ENCODE assay signal across 2 cellular contexts in the genomic region with DNA sequence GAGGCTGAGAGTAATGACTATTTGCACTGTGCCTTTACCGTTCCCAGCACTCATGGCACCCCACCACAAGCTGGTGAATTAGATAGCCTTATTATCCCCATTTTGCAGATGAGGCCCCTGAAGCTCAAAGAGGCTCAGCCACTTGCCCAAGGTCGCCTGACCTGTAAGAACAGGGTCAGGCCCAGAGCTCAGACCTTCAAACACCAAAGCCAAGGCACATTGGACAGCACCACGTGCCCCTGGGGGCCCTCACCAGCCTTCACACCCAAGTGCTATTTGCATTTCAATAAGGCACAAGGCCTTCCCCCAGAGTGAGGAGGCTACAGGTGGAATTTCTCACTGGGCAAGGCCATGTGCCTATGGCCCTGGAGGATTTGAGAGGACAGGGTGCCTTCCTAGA.
A peak's percentile ranks its signal among the peaks of the same experiment; 100 is the strongest.
TF ChIP-seq lines count a peak whose summit lies in the region.

No MANE protein-coding gene starts in this region.

TF ChIP-seq in HepG2, 621 proteins besides CTCF, POLR2A, EP300 and RAD21:
- TF ChIP-seq RFX1 (IDR thresholded peaks at IDR 0.05): no peak
- TF ChIP-seq, protein P1, sequence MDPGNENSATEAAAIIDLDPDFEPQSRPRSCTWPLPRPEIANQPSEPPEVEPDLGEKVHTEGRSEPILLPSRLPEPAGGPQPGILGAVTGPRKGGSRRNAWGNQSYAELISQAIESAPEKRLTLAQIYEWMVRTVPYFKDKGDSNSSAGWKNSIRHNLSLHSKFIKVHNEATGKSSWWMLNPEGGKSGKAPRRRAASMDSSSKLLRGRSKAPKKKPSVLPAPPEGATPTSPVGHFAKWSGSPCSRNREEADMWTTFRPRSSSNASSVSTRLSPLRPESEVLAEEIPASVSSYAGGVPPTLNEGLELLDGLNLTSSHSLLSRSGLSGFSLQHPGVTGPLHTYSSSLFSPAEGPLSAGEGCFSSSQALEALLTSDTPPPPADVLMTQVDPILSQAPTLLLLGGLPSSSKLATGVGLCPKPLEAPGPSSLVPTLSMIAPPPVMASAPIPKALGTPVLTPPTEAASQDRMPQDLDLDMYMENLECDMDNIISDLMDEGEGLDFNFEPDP (CRISPR knock-in tag; conservative IDR thresholded peaks at IDR 0.05): 0 out of 2 replicates have a peak, but pooled peaks have one; percentile 11
- peak; percentile 26; the same call in 1 of the 2 replicates for TF ChIP-seq ZFX (CRISPR knock-in tag; IDR thresholded peaks at IDR 0.05; ENCODE audit: low read depth)
- peak; percentile 74 for TF ChIP-seq ZNF629 (CRISPR knock-in tag; conservative IDR thresholded peaks at IDR 0.05)
- TF ChIP-seq SP4 (CRISPR knock-in tag; IDR thresholded peaks at IDR 0.05): no peak
- TF ChIP-seq ZNF329 (CRISPR knock-in tag; IDR thresholded peaks at IDR 0.05; ENCODE audit: low read depth): no peak
- TF ChIP-seq, protein P2, sequence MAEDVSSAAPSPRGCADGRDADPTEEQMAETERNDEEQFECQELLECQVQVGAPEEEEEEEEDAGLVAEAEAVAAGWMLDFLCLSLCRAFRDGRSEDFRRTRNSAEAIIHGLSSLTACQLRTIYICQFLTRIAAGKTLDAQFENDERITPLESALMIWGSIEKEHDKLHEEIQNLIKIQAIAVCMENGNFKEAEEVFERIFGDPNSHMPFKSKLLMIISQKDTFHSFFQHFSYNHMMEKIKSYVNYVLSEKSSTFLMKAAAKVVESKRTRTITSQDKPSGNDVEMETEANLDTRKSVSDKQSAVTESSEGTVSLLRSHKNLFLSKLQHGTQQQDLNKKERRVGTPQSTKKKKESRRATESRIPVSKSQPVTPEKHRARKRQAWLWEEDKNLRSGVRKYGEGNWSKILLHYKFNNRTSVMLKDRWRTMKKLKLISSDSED (CRISPR knock-in tag; IDR thresholded peaks at IDR 0.05): no peak
- TF ChIP-seq IKZF4 (CRISPR knock-in tag; IDR thresholded peaks at IDR 0.05; ENCODE audit: borderline replicate concordance, low read depth, not compliant biosample characterization): no peak

TF ChIP-seq in WTC11, 78 proteins besides CTCF, POLR2A, EP300 and RAD21 (continues in another document):
- TF ChIP-seq, protein P3, sequence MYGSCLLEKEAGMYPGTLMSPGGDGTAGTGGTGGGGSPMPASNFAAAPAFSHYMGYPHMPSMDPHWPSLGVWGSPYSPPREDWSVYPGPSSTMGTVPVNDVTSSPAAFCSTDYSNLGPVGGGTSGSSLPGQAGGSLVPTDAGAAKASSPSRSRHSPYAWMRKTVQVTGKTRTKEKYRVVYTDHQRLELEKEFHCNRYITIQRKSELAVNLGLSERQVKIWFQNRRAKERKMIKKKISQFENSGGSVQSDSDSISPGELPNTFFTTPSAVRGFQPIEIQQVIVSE (CRISPR knock-in tag; IDR thresholded peaks at IDR 0.05; ENCODE audit: borderline replicate concordance): no peak
- no peak for TF ChIP-seq ZNF423 (CRISPR knock-in tag; IDR thresholded peaks at IDR 0.05)
- no peak for TF ChIP-seq NR3C1 (CRISPR knock-in tag; conservative IDR thresholded peaks at IDR 0.05; ENCODE audit: low read depth)
- no peak for TF ChIP-seq GRHL2 (CRISPR knock-in tag; IDR thresholded peaks at IDR 0.05; ENCODE audit: insufficient replicate concordance, severe bottlenecking)
- TF ChIP-seq ETV6 (CRISPR knock-in tag; IDR thresholded peaks at IDR 0.05): peak; percentile 42; the same call in 1 of the 2 replicates
- no peak for TF ChIP-seq GTF2I (CRISPR knock-in tag; conservative IDR thresholded peaks at IDR 0.05)
- peak; percentile 66; the same call in 1 of the 2 replicates for TF ChIP-seq NFE2L1 (CRISPR knock-in tag; IDR thresholded peaks at IDR 0.05)
- no peak for TF ChIP-seq EMX1 (CRISPR knock-in tag; IDR thresholded peaks at IDR 0.05)
- TF ChIP-seq TEAD1 (CRISPR knock-in tag; IDR thresholded peaks at IDR 0.05): 0 out of 2 replicates have a peak, but pooled peaks have one; percentile 41
- TF ChIP-seq RELA (CRISPR knock-in tag; IDR thresholded peaks at IDR 0.05; ENCODE audit: borderline replicate concordance): peak; percentile 65; the same call in 1 of the 2 replicates
- 0 out of 2 replicates have a peak, but pooled peaks have one; percentile 31 for TF ChIP-seq FOXK1 (CRISPR knock-in tag; IDR thresholded peaks at IDR 0.05)
- TF ChIP-seq, protein P4, sequence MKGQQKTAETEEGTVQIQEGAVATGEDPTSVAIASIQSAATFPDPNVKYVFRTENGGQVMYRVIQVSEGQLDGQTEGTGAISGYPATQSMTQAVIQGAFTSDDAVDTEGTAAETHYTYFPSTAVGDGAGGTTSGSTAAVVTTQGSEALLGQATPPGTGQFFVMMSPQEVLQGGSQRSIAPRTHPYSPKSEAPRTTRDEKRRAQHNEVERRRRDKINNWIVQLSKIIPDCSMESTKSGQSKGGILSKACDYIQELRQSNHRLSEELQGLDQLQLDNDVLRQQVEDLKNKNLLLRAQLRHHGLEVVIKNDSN (CRISPR knock-in tag; IDR thresholded peaks at IDR 0.05): peak; percentile 80
- TF ChIP-seq, protein P5, sequence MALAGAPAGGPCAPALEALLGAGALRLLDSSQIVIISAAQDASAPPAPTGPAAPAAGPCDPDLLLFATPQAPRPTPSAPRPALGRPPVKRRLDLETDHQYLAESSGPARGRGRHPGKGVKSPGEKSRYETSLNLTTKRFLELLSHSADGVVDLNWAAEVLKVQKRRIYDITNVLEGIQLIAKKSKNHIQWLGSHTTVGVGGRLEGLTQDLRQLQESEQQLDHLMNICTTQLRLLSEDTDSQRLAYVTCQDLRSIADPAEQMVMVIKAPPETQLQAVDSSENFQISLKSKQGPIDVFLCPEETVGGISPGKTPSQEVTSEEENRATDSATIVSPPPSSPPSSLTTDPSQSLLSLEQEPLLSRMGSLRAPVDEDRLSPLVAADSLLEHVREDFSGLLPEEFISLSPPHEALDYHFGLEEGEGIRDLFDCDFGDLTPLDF (CRISPR knock-in tag; IDR thresholded peaks at IDR 0.05): 0 out of 2 replicates have a peak, but pooled peaks have one; percentile 40
- peak; percentile 28; the same call in 1 of the 2 replicates for TF ChIP-seq FOXP1 (CRISPR knock-in tag; IDR thresholded peaks at IDR 0.05; ENCODE audit: borderline replicate concordance)
- TF ChIP-seq SMAD3 (CRISPR knock-in tag; IDR thresholded peaks at IDR 0.05; ENCODE audit: borderline replicate concordance): peak; percentile 72; the same call in 1 of the 2 replicates
- no peak for TF ChIP-seq JAZF1 (CRISPR knock-in tag; IDR thresholded peaks at IDR 0.05)
- no peak for TF ChIP-seq ZNF121 (CRISPR knock-in tag; IDR thresholded peaks at IDR 0.05)
- no peak for TF ChIP-seq ZNF219 (CRISPR knock-in tag; IDR thresholded peaks at IDR 0.05; ENCODE audit: borderline replicate concordance)
- TF ChIP-seq, protein P6, sequence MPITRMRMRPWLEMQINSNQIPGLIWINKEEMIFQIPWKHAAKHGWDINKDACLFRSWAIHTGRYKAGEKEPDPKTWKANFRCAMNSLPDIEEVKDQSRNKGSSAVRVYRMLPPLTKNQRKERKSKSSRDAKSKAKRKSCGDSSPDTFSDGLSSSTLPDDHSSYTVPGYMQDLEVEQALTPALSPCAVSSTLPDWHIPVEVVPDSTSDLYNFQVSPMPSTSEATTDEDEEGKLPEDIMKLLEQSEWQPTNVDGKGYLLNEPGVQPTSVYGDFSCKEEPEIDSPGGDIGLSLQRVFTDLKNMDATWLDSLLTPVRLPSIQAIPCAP (CRISPR knock-in tag; IDR thresholded peaks at IDR 0.05): peak; percentile 85; the same call in 1 of the 2 replicates
- TF ChIP-seq, protein P7, sequence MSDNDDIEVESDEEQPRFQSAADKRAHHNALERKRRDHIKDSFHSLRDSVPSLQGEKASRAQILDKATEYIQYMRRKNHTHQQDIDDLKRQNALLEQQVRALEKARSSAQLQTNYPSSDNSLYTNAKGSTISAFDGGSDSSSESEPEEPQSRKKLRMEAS (CRISPR knock-in tag; IDR thresholded peaks at IDR 0.05): peak; percentile 98
- peak; percentile 76; the same call in 1 of the 2 replicates for TF ChIP-seq ESRRA (CRISPR knock-in tag; IDR thresholded peaks at IDR 0.05; ENCODE audit: borderline replicate concordance)
- TF ChIP-seq, protein P8, sequence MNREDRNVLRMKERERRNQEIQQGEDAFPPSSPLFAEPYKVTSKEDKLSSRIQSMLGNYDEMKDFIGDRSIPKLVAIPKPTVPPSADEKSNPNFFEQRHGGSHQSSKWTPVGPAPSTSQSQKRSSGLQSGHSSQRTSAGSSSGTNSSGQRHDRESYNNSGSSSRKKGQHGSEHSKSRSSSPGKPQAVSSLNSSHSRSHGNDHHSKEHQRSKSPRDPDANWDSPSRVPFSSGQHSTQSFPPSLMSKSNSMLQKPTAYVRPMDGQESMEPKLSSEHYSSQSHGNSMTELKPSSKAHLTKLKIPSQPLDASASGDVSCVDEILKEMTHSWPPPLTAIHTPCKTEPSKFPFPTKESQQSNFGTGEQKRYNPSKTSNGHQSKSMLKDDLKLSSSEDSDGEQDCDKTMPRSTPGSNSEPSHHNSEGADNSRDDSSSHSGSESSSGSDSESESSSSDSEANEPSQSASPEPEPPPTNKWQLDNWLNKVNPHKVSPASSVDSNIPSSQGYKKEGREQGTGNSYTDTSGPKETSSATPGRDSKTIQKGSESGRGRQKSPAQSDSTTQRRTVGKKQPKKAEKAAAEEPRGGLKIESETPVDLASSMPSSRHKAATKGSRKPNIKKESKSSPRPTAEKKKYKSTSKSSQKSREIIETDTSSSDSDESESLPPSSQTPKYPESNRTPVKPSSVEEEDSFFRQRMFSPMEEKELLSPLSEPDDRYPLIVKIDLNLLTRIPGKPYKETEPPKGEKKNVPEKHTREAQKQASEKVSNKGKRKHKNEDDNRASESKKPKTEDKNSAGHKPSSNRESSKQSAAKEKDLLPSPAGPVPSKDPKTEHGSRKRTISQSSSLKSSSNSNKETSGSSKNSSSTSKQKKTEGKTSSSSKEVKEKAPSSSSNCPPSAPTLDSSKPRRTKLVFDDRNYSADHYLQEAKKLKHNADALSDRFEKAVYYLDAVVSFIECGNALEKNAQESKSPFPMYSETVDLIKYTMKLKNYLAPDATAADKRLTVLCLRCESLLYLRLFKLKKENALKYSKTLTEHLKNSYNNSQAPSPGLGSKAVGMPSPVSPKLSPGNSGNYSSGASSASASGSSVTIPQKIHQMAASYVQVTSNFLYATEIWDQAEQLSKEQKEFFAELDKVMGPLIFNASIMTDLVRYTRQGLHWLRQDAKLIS (CRISPR knock-in tag; IDR thresholded peaks at IDR 0.05; ENCODE audit: borderline replicate concordance): no peak
- TF ChIP-seq, protein P9, sequence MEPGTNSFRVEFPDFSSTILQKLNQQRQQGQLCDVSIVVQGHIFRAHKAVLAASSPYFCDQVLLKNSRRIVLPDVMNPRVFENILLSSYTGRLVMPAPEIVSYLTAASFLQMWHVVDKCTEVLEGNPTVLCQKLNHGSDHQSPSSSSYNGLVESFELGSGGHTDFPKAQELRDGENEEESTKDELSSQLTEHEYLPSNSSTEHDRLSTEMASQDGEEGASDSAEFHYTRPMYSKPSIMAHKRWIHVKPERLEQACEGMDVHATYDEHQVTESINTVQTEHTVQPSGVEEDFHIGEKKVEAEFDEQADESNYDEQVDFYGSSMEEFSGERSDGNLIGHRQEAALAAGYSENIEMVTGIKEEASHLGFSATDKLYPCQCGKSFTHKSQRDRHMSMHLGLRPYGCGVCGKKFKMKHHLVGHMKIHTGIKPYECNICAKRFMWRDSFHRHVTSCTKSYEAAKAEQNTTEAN (CRISPR knock-in tag; IDR thresholded peaks at IDR 0.05): no peak
- no peak for TF ChIP-seq TCF7 (CRISPR knock-in tag; IDR thresholded peaks at IDR 0.05; ENCODE audit: low read depth)
- TF ChIP-seq, protein P10, sequence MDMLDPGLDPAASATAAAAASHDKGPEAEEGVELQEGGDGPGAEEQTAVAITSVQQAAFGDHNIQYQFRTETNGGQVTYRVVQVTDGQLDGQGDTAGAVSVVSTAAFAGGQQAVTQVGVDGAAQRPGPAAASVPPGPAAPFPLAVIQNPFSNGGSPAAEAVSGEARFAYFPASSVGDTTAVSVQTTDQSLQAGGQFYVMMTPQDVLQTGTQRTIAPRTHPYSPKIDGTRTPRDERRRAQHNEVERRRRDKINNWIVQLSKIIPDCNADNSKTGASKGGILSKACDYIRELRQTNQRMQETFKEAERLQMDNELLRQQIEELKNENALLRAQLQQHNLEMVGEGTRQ (CRISPR knock-in tag; IDR thresholded peaks at IDR 0.05): peak; percentile 67
- TF ChIP-seq, protein P11, sequence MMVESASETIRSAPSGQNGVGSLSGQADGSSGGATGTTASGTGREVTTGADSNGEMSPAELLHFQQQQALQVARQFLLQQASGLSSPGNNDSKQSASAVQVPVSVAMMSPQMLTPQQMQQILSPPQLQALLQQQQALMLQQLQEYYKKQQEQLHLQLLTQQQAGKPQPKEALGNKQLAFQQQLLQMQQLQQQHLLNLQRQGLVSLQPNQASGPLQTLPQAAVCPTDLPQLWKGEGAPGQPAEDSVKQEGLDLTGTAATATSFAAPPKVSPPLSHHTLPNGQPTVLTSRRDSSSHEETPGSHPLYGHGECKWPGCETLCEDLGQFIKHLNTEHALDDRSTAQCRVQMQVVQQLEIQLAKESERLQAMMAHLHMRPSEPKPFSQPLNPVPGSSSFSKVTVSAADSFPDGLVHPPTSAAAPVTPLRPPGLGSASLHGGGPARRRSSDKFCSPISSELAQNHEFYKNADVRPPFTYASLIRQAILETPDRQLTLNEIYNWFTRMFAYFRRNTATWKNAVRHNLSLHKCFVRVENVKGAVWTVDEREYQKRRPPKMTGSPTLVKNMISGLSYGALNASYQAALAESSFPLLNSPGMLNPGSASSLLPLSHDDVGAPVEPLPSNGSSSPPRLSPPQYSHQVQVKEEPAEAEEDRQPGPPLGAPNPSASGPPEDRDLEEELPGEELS (CRISPR knock-in tag; IDR thresholded peaks at IDR 0.05): peak; percentile 79
- 0 out of 2 replicates have a peak, but pooled peaks have one; percentile 22 for TF ChIP-seq ZNF232 (CRISPR knock-in tag; IDR thresholded peaks at IDR 0.05)
- TF ChIP-seq, protein P12, sequence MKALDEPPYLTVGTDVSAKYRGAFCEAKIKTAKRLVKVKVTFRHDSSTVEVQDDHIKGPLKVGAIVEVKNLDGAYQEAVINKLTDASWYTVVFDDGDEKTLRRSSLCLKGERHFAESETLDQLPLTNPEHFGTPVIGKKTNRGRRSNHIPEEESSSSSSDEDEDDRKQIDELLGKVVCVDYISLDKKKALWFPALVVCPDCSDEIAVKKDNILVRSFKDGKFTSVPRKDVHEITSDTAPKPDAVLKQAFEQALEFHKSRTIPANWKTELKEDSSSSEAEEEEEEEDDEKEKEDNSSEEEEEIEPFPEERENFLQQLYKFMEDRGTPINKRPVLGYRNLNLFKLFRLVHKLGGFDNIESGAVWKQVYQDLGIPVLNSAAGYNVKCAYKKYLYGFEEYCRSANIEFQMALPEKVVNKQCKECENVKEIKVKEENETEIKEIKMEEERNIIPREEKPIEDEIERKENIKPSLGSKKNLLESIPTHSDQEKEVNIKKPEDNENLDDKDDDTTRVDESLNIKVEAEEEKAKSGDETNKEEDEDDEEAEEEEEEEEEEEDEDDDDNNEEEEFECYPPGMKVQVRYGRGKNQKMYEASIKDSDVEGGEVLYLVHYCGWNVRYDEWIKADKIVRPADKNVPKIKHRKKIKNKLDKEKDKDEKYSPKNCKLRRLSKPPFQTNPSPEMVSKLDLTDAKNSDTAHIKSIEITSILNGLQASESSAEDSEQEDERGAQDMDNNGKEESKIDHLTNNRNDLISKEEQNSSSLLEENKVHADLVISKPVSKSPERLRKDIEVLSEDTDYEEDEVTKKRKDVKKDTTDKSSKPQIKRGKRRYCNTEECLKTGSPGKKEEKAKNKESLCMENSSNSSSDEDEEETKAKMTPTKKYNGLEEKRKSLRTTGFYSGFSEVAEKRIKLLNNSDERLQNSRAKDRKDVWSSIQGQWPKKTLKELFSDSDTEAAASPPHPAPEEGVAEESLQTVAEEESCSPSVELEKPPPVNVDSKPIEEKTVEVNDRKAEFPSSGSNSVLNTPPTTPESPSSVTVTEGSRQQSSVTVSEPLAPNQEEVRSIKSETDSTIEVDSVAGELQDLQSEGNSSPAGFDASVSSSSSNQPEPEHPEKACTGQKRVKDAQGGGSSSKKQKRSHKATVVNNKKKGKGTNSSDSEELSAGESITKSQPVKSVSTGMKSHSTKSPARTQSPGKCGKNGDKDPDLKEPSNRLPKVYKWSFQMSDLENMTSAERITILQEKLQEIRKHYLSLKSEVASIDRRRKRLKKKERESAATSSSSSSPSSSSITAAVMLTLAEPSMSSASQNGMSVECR (CRISPR knock-in tag; IDR thresholded peaks at IDR 0.05; ENCODE audit: borderline replicate concordance): no peak
